In genomic region chr7:38425509-38425908, GRCh38 we compare ENCODE assay signal across 11 cellular contexts.
DNase-seq lines count a peak whose midpoint lies in the region; ATAC-seq lines count a peak whose summit lies in the region.
"Had no signal": no experiment of that assay in that cellular context is flagged by ENCODE, and none has a peak within 500 bp of the region (broad histone marks: within the 10 kb centered on the region; RNA-seq: fewer than 3 reads in every experiment).

No MANE protein-coding gene starts in this region.

- H3K36me3 ChIP-seq in Karpas-422 (ENCODE audit: insufficient read depth, low read length) = no peaks in the 10 kb centered on the region
- H3K36me3 ChIP-seq: brain microvascular endothelial cell, esophagus muscularis mucosa had no signal

- H4K20me1 ChIP-seq in Karpas-422 (ENCODE audit: insufficient read depth, low read depth, low read length) = no peaks in the 10 kb centered on the region

- no peaks in the 10 kb centered on the region for H3K9me2 ChIP-seq in Karpas-422 (replicated peaks; ENCODE audit: insufficient read depth, low read length)

- no peaks in the 10 kb centered on the region for H3K9me3 Mint-ChIP-seq in effector memory CD8-positive, alpha-beta T cell

- no peak overlapping the region for H3K9ac ChIP-seq in Karpas-422 (ENCODE audit: low read length)

- ATAC-seq in GM18511 (IDR thresholded peaks at IDR 0.05; ENCODE audit: unreplicated experiment) (peak; percentile 82), GM21423 (IDR thresholded peaks at IDR 0.05; ENCODE audit: unreplicated experiment) (peak; percentile 79), GM18870 (IDR thresholded peaks at IDR 0.05; ENCODE audit: unreplicated experiment) (no peak)
- ATAC-seq in effector memory CD8-positive, alpha-beta T cell (replicated peaks) = peak; percentile 50

- peaks cover 17 to 35% of the 10 kb centered on the region in 2 donors for H3K4me1 Mint-ChIP-seq in effector memory CD8-positive, alpha-beta T cell (ENCODE audit: low read depth in 2 of 2)

- H3K36me3 Mint-ChIP-seq in effector memory CD8-positive, alpha-beta T cell (ENCODE audit: insufficient read depth) = no peaks in the 10 kb centered on the region

- no peak overlapping the region for H3K4me3 ChIP-seq in Karpas-422 (ENCODE audit: low read length)
- H3K4me3 ChIP-seq: esophagus muscularis mucosa had no signal

- H3K27ac ChIP-seq in Karpas-422 (ENCODE audit: low read length) = no peak overlapping the region
- H3K27ac ChIP-seq: brain microvascular endothelial cell, esophagus muscularis mucosa had no signal

- no peaks in the 10 kb centered on the region for H3K27me3 ChIP-seq in Karpas-422 (ENCODE audit: low read length)
- H3K27me3 ChIP-seq: brain microvascular endothelial cell, esophagus muscularis mucosa had no signal

- peak overlapping the region; percentile 33 to 39 for H3K4me3 Mint-ChIP-seq in effector memory CD8-positive, alpha-beta T cell

- H3K79me2 ChIP-seq in Karpas-422 (ENCODE audit: low read length) = no peaks in the 10 kb centered on the region

- H3K4me1 ChIP-seq in Karpas-422 (ENCODE audit: low read length) = peaks cover 9% of the 10 kb centered on the region

- no peak overlapping the region for H2AFZ ChIP-seq in Karpas-422 (ENCODE audit: low read length)

- peak overlapping the region in 1 of 2 donors; percentile 57 for H3K27ac Mint-ChIP-seq in effector memory CD8-positive, alpha-beta T cell

- in situ Hi-C loops in ACHN (cut with HindIII; ENCODE audit: low pct_ligation_motif_present, low pct_unique_long_range_greater_than_20kb, low sequenced_read_pairs) = no loop called here

- peak; percentile 68 for DNase-seq in Karpas-422
- no peak for DNase-seq in effector memory CD8-positive, alpha-beta T cell
- DNase-seq in ACHN = no peak
- DNase-seq in SHP77 (lab: John Stamatoyannopoulos, UW) = no peak
- no peak for DNase-seq in effector CD4-positive, alpha-beta T cell
- DNase-seq: brain microvascular endothelial cell, SIG-M5 had no signal

- H3K27me3 Mint-ChIP-seq in effector memory CD8-positive, alpha-beta T cell = peaks cover 3 to 16% of the 10 kb centered on the region in 2 donors

- H3K4me2 ChIP-seq in Karpas-422 (ENCODE audit: low read depth, low read length, poor library complexity, severe bottlenecking) = no peak overlapping the region

- no peaks in the 10 kb centered on the region for H3K9me3 ChIP-seq in Karpas-422 (ENCODE audit: low read length)
- H3K9me3 ChIP-seq: esophagus muscularis mucosa had no signal
